8 cellular contexts compared by ENCODE assay signal in the genomic region with DNA sequence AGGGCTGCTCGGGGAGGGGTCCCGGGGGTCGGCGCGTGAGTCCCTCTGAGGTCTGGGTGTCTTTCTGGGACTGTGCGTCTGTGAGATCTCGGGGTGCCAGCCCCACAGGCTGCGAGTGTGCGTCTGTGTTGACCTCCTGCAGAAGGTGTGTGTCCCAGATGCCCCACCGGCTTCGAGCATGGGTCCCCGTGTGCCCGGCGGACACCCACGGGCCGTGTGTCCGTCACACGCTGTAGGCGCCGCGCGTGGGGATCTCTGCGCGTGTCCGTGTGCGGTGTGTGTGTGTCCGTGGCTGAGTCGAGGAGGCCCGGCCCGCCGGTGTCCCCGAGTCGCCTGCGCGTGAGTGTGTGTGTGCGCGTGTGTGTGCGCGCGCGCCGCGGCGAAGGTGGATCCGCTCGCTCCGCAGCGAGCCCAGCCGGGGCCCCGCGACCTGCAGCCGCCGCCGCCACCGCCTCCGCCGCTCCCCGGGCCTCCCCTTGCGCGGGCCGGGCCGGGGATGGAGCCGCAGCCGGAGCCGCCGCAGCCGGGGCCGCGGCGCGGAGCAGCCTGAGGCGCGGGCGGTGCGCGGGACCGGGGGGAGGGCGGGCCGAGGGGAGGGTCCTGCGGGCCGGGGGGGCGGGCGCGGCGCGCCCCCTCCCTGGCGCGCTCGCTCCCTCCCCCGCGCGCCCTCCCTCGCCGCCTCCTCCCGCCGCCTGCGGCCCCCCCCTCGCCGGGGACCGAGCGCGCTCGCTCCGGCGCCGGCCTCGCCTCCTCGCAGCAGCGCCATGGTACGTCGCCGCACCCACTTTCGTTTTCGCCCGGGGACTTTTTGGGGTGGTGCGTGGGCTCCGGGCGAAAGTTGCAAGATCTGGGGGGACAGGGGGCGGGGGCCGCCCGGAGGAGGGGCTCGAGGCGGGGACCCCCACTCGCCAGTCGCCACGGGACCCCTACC. TPM values are rescaled to one million over a fixed set of nuclear protein-coding genes. Genes with fewer than 3 reads are reported as not detected.
DNase-seq lines count a peak whose midpoint lies in the region; ATAC-seq and TF ChIP-seq lines count a peak whose summit lies in the region.

No MANE protein-coding gene starts in this region.

- H3K4me3 ChIP-seq in AG10803 (ENCODE audit: low read length): peak overlapping the region; percentile 64
- peak overlapping the region; percentile 74 for H3K4me3 ChIP-seq in SJCRH30
- H3K4me3 ChIP-seq in left ventricle myocardium inferior: peak overlapping the region; percentile 97
- H3K4me3 ChIP-seq in rectal smooth muscle tissue (ENCODE audit: low read length): peak overlapping the region; percentile 71

- ATAC-seq in GM19397 (IDR thresholded peaks at IDR 0.05; ENCODE audit: unreplicated experiment) (peak; percentile 39), HG03045 (IDR thresholded peaks at IDR 0.05; ENCODE audit: unreplicated experiment) (no peak)

- no peaks in the 10 kb centered on the region for H3K36me3 ChIP-seq in SJCRH30
- H3K36me3 ChIP-seq in left ventricle myocardium inferior: no peaks in the 10 kb centered on the region
- H3K36me3 ChIP-seq in rectal smooth muscle tissue (ENCODE audit: control insufficient read depth, insufficient read depth, low read length): no peaks in the 10 kb centered on the region

- H3K27ac ChIP-seq in SJCRH30 (no peak overlapping the region), left ventricle myocardium inferior (replicated peaks) (peak overlapping the region; percentile 99), rectal smooth muscle tissue (ENCODE audit: low read depth, low read length) (peak overlapping the region; percentile 98)

- no peaks in the 10 kb centered on the region; the same call in 1 of the 2 replicates for H3K4me1 ChIP-seq in SJCRH30
- H3K4me1 ChIP-seq in left ventricle myocardium inferior: peaks cover 51% of the 10 kb centered on the region
- peaks cover 18% of the 10 kb centered on the region for H3K4me1 ChIP-seq in rectal smooth muscle tissue (ENCODE audit: control insufficient read depth, insufficient read depth, low read length)

- intact Hi-C loops in left ventricle myocardium inferior (cut with micrococcal nuclease): no loop called here

- no peaks in the 10 kb centered on the region for H3K27me3 Mint-ChIP-seq in activated naive CD8-positive, alpha-beta T cell

- H3K27me3 ChIP-seq in SJCRH30 (peaks cover 3% of the 10 kb centered on the region; the same call in 1 of the 2 replicates), left ventricle myocardium inferior (ENCODE audit: low read depth) (no peaks in the 10 kb centered on the region), rectal smooth muscle tissue (ENCODE audit: control insufficient read depth, insufficient read depth, low read length) (no peaks in the 10 kb centered on the region)

- peak overlapping the region; percentile 81 for H3K4me3 Mint-ChIP-seq in activated naive CD8-positive, alpha-beta T cell

- peak overlapping the region; percentile 29 for H3K9ac ChIP-seq in rectal smooth muscle tissue (ENCODE audit: low read length)

- DNase-seq in AG10803 (ENCODE audit: low read depth): peak; percentile 59
- peak in 1 of 2 experiments; percentile 41 for DNase-seq in SJCRH30
- peak; percentile 78 for DNase-seq in left ventricle myocardium inferior
- DNase-seq in NCI-H1694 (lab: John Stamatoyannopoulos, UW): no peak

- peaks cover 4% of the 10 kb centered on the region for H3K9me3 Mint-ChIP-seq in activated naive CD8-positive, alpha-beta T cell (ENCODE audit: low read depth)

- no peaks in the 10 kb centered on the region for H3K9me3 ChIP-seq in SJCRH30 (replicated peaks)
- peaks cover 8% of the 10 kb centered on the region for H3K9me3 ChIP-seq in left ventricle myocardium inferior (replicated peaks)

- H3K4me1 Mint-ChIP-seq in activated naive CD8-positive, alpha-beta T cell (ENCODE audit: low read depth): peaks cover 35% of the 10 kb centered on the region

- TF ChIP-seq CTCF in AG10803 (conservative IDR thresholded peaks at IDR 0.05; ENCODE audit: low read length) (no peak), left ventricle myocardium inferior (IDR thresholded peaks at IDR 0.05; ENCODE audit: borderline replicate concordance) (no peak)

- H3K27ac Mint-ChIP-seq in activated naive CD8-positive, alpha-beta T cell: peak overlapping the region; percentile 83

- peaks cover 2% of the 10 kb centered on the region for H3K36me3 Mint-ChIP-seq in activated naive CD8-positive, alpha-beta T cell

RNA-seq across cellular contexts. Expression of gene NFIC, which starts 7.2 kb away (rescaled TPM):
- 15.1 and 16.4 TPM in 2 replicates for total RNA-seq in SJCRH30 (2014; rRNA removed; shearing (Covaris generic))
- 145 TPM for total RNA-seq in left ventricle myocardium inferior
